Comparison of ENCODE assay signal across 26 cellular contexts in the genomic region with DNA sequence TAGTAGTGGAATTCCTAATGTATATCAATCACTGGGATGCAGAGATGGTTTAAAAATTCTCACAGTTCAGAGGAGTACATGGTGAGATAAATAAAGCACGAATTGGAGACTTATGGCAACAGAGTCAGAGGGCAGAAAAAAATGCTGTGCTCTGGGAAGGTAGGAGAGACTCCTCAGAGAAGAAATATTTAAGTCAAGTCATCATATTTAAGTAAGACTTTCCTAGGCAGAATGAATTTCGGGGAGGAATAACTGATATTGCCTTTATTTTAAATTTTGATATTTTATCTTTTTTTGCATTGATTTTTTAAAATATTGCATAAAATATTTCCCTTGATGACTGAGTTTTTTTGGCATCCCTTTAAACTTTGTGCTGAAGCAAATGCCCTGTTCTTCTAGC.
"Had no signal": no experiment of that assay in that cellular context is flagged by ENCODE, and none has a peak within 500 bp of the region (broad histone marks: within the 10 kb centered on the region; RNA-seq: fewer than 3 reads in every experiment).

No MANE protein-coding gene starts in this region.

- H3K27me3 ChIP-seq: esophagus squamous epithelium, heart right ventricle, right atrium auricular region, sigmoid colon, stomach, thyroid gland, vagina had no signal

- DNase-seq: effector memory CD8-positive, alpha-beta T cell; erythroblast; esophagus squamous epithelium; foreskin melanocyte; glutamatergic neuron; heart right ventricle; hippocampal formation; islet precursor cell; kidney glomerular epithelial cell; left colon; left ventricle myocardium superior; lower lobe of right lung; nephron progenitor cell; nucleus accumbens; sigmoid colon; stimulated activated CD4-positive, alpha-beta T cell treated with anti-CD3 and anti-CD28 coated beads, Interleukin-2, amount 100 ng/mL, for 24 hours; stimulated activated CD4-positive, alpha-beta T cell treated with anti-CD3 and anti-CD28 coated beads, Interleukin-4, amount 100 ng/mL, for 24 hours; stimulated activated naive CD4-positive, alpha-beta T cell treated with Interleukin-2 at 50 U/mL for 16 hours; stomach; thyroid gland; trophoblast cell had no signal

- H3K4me1 Mint-ChIP-seq: nephron progenitor cell had no signal

- H3K36me3 ChIP-seq: esophagus squamous epithelium, heart right ventricle, lower lobe of right lung, prostate gland, right atrium auricular region, sigmoid colon, stomach, thyroid gland, vagina had no signal

- H3K4me3 ChIP-seq: coronary artery, esophagus squamous epithelium, heart right ventricle, lower lobe of right lung, prostate gland, right atrium auricular region, sigmoid colon, stomach, thyroid gland, vagina had no signal

- H3K27ac ChIP-seq: coronary artery, esophagus squamous epithelium, heart right ventricle, lower lobe of right lung, prostate gland, right atrium auricular region, sigmoid colon, stomach, thyroid gland, vagina had no signal

- H3K9me3 ChIP-seq: esophagus squamous epithelium, heart right ventricle, lower lobe of right lung, prostate gland, right atrium auricular region, sigmoid colon, stomach, thyroid gland, vagina had no signal

- H3K4me3 Mint-ChIP-seq: effector memory CD8-positive, alpha-beta T cell; nephron progenitor cell; stimulated activated effector memory CD8-positive, alpha-beta T cell treated with anti-CD3 and anti-CD28 coated beads, Interleukin-12 subunit alpha, Interleukin-12 subunit beta, amount 100 ng/mL, for 72 hours had no signal

- H3K36me3 Mint-ChIP-seq: stimulated activated effector memory CD8-positive, alpha-beta T cell treated with anti-CD3 and anti-CD28 coated beads, Interleukin-12 subunit alpha, Interleukin-12 subunit beta, amount 100 ng/mL, for 72 hours had no signal

- ATAC-seq: effector memory CD8-positive, alpha-beta T cell; heart right ventricle; left colon; left ventricle myocardium superior; lower lobe of right lung; stimulated activated effector memory CD8-positive, alpha-beta T cell treated with anti-CD3 and anti-CD28 coated beads, Interleukin-12 subunit alpha, Interleukin-12 subunit beta, amount 100 ng/mL, for 72 hours had no signal

- H3K9me3 Mint-ChIP-seq: effector memory CD8-positive, alpha-beta T cell; nephron progenitor cell; stimulated activated effector memory CD8-positive, alpha-beta T cell treated with anti-CD3 and anti-CD28 coated beads, Interleukin-12 subunit alpha, Interleukin-12 subunit beta, amount 100 ng/mL, for 72 hours had no signal

- H3K27ac Mint-ChIP-seq: effector memory CD8-positive, alpha-beta T cell; nephron progenitor cell; stimulated activated effector memory CD8-positive, alpha-beta T cell treated with anti-CD3 and anti-CD28 coated beads, Interleukin-12 subunit alpha, Interleukin-12 subunit beta, amount 100 ng/mL, for 72 hours had no signal
